12 cellular contexts compared by ENCODE assay signal in the genomic region with DNA sequence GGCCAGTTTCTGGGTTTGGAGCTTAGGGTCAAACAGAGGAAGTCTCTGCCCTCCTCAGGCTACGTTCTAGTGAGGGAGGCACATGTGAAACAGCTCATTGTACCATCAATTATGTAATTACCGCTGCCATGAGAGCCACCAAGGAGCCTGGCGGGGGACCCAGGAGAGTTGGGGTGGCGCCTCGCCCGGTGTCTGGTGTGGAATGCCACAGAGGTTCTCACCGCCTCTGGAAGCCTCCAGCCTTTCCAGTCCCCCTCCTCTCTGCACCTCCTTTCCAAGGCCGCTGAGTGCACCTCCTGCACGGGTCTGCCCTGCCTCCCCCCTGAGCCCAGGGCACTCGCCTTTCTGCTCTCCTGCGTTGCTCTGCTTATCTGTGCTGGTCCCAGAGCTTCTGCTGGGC. TPM values are rescaled to one million over a fixed set of nuclear protein-coding genes. Genes with fewer than 3 reads are reported as not detected.
DNase-seq lines count a peak whose midpoint lies in the region; ATAC-seq lines count a peak whose summit lies in the region.
"Had no signal": no experiment of that assay in that cellular context is flagged by ENCODE, and none has a peak within 500 bp of the region (broad histone marks: within the 10 kb centered on the region; RNA-seq: fewer than 3 reads in every experiment).

No MANE protein-coding gene starts in this region.

- H3K27ac Mint-ChIP-seq in effector memory CD8-positive, alpha-beta T cell: no peak overlapping the region

- no peaks in the 10 kb centered on the region for H3K9me3 Mint-ChIP-seq in effector memory CD8-positive, alpha-beta T cell

- no peak overlapping the region for H2AFZ ChIP-seq in Karpas-422 (ENCODE audit: low read length)
- H2AFZ ChIP-seq: hepatocyte had no signal

- H3K27me3 ChIP-seq in Karpas-422 (ENCODE audit: low read length): no peaks in the 10 kb centered on the region
- H3K27me3 ChIP-seq: hepatocyte, testis had no signal

- H4K20me1 ChIP-seq in Karpas-422 (ENCODE audit: insufficient read depth, low read depth, low read length): no peaks in the 10 kb centered on the region; the same call in 1 of the 2 replicates

- H3K9ac ChIP-seq in Karpas-422 (ENCODE audit: low read length): peak overlapping the region; percentile 79

- peaks cover 69% of the 10 kb centered on the region for H3K79me2 ChIP-seq in Karpas-422 (ENCODE audit: low read length)

- H3K4me3 ChIP-seq in Karpas-422 (ENCODE audit: low read length): no peak overlapping the region
- H3K4me3 ChIP-seq: hepatocyte, K562, testis had no signal

- H3K4me1 ChIP-seq in Karpas-422 (ENCODE audit: low read length): peaks cover 82% of the 10 kb centered on the region

- H3K9me3 ChIP-seq in Karpas-422 (ENCODE audit: low read length): no peaks in the 10 kb centered on the region
- H3K9me3 ChIP-seq: testis had no signal

- H3K27me3 Mint-ChIP-seq in effector memory CD8-positive, alpha-beta T cell: peaks cover 6 to 11% of the 10 kb centered on the region in 2 donors

- peak; percentile 22 for DNase-seq in NCI-H2171 treated with DMSO at 0.1 percent for 48 hours (lab: John Stamatoyannopoulos, UW)
- no peak for DNase-seq in NCI-H2171 (lab: John Stamatoyannopoulos, UW)
- no peak for DNase-seq in Karpas-422
- DNase-seq in effector memory CD8-positive, alpha-beta T cell: no peak
- DNase-seq in pons (ENCODE audit: low spot score): peak; percentile 48
- DNase-seq in SKM-1 (lab: John Stamatoyannopoulos, UW; ENCODE audit: unreplicated experiment): no peak
- DNase-seq in NK-92 treated with Interleukin-12 subunit alpha and Interleukin-12 subunit beta, amount 100 ng/mL, for 24 hours (lab: John Stamatoyannopoulos, UW): no peak
- DNase-seq: activated T-cell treated with anti-CD3 and anti-CD28 coated beads for 4 hours, testis had no signal

- peak overlapping the region; percentile 26 to 67 for H3K4me3 Mint-ChIP-seq in effector memory CD8-positive, alpha-beta T cell

- peak overlapping the region; percentile 100 for H3K27ac ChIP-seq in Karpas-422 (ENCODE audit: low read length)
- H3K27ac ChIP-seq: hepatocyte, testis had no signal

- H3K36me3 ChIP-seq in Karpas-422 (ENCODE audit: insufficient read depth, low read length): no peaks in the 10 kb centered on the region

- peaks cover 14 to 16% of the 10 kb centered on the region in 2 donors for H3K4me1 Mint-ChIP-seq in effector memory CD8-positive, alpha-beta T cell (ENCODE audit: low read depth in 2 of 2)

- ATAC-seq in effector memory CD8-positive, alpha-beta T cell (replicated peaks): no peak
- no peak for ATAC-seq in GM19455 (IDR thresholded peaks at IDR 0.05; ENCODE audit: unreplicated experiment)

- H3K4me2 ChIP-seq in Karpas-422 (ENCODE audit: low read depth, low read length, poor library complexity, severe bottlenecking): peak overlapping the region; percentile 73

- no peaks in the 10 kb centered on the region for H3K9me2 ChIP-seq in Karpas-422 (replicated peaks; ENCODE audit: insufficient read depth, low read length)

- peaks cover 10% of the 10 kb centered on the region for H3K36me3 Mint-ChIP-seq in effector memory CD8-positive, alpha-beta T cell (ENCODE audit: insufficient read depth)

RNA-seq across cellular contexts. Expression of a gene that starts 51.4 kb away (rescaled TPM):
- 52.0 and 103 TPM in 2 replicates for total RNA-seq in Karpas-422 (2014; rRNA removed; shearing (Covaris generic); ENCODE audit: low replicate concordance)

Comparison
In these comparisons a context has a peak if more than half of its experiments do, and no peak if none do; other contexts are left out.
1. DNase-seq: peak in NCI-H2171 treated with DMSO at 0.1 percent for 48 hours (single experiment) and pons (single experiment); none in NCI-H2171 (single experiment), Karpas-422 (single experiment), effector memory CD8-positive, alpha-beta T cell (0 of 3), SKM-1 (single experiment) and NK-92 treated with Interleukin-12 subunit alpha and Interleukin-12 subunit beta, amount 100 ng/mL, for 24 hours (single experiment).